18 cellular contexts compared by ENCODE assay signal in the genomic region with DNA sequence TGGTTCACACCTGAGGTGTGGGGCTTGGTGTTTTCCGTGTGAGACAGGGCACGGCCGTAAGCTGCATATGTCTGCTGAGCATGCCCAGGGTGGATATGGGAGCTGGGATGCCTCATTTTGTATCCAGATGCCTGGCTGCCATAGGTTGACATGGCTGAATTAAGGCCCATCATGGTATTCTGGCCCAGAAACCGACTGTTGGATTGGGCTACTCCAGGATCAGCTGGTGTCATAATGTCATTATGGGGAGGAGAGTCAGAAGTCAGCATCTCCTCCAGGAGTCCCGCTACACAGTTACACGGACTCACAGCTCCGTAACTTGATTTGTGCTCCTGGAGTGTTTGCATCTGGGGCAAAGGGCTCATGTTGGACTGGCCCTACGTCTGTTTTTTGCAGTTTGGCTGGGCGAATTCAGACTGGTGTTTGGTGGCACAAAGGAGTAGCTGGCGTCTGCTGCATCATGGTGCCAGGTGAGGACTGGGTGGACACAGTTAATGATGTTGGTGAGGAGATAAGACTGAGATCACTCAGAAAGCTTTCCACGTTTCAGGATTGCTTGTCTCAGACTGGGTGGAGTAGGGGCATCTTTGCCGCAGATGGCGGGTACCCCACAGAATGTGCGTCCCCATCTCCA. TPM values are rescaled to one million over a fixed set of nuclear protein-coding genes. Genes with fewer than 3 reads are reported as not detected.
DNase-seq lines count a peak whose midpoint lies in the region; ATAC-seq and TF ChIP-seq lines count a peak whose summit lies in the region.
"Had no signal": no experiment of that assay in that cellular context is flagged by ENCODE, and none has a peak within 500 bp of the region (broad histone marks: within the 10 kb centered on the region; RNA-seq: fewer than 3 reads in every experiment).

No MANE protein-coding gene starts in this region.

- H3K4me1 Mint-ChIP-seq in H9: peaks cover 9 to 11% of the 10 kb centered on the region in 2 experiments
- peaks cover 3% of the 10 kb centered on the region for H3K4me1 Mint-ChIP-seq in endodermal cell
- H3K4me1 Mint-ChIP-seq in neural progenitor cell: peaks cover 13% of the 10 kb centered on the region
- peaks cover 12 to 20% (median 19%) of the 10 kb centered on the region in 3 donors for H3K4me1 Mint-ChIP-seq in T-cell

- TF ChIP-seq CTCF in H9 (conservative IDR thresholded peaks at IDR 0.05) (no peak), endodermal cell (conservative IDR thresholded peaks at IDR 0.05) (no peak), neural progenitor cell (IDR thresholded peaks at IDR 0.05) (no peak)

- H3K79me1 ChIP-seq in H9 (ENCODE audit: insufficient read depth, low read depth, low read length, poor library complexity, severe bottlenecking): no peaks in the 10 kb centered on the region

- H3K4ac ChIP-seq in H9 (ENCODE audit: low read depth, low read length): no peak overlapping the region

- no peak overlapping the region for H3K27ac ChIP-seq in H9 (ENCODE audit: insufficient read length, low read depth, low read length)
- H3K27ac ChIP-seq in endodermal cell (ENCODE audit: low read depth, low read length): no peak overlapping the region
- H3K27ac ChIP-seq in neural progenitor cell: no peak overlapping the region
- H3K27ac ChIP-seq: lower lobe of right lung had no signal

- H3K56ac ChIP-seq in H9 (ENCODE audit: insufficient read length, low read depth, low read length): no peak overlapping the region

- H3K18ac ChIP-seq in H9 (ENCODE audit: insufficient read length, low read depth, low read length): no peak overlapping the region

- no peak overlapping the region for H4K91ac ChIP-seq in H9 (ENCODE audit: insufficient read length, low read depth, low read length)

- H2BK15ac ChIP-seq in H9 (ENCODE audit: low read depth, low read length): no peak overlapping the region

- no peak overlapping the region for H2BK5ac ChIP-seq in H9 (ENCODE audit: insufficient read length, low read length)

- no peak overlapping the region for H3K23ac ChIP-seq in H9 (ENCODE audit: insufficient read length, low read depth, low read length)

- no peak overlapping the region for H3K14ac ChIP-seq in H9 (ENCODE audit: insufficient read depth, low read length)

- POLR2A ChIA-PET in T-cell (lab: Charles Lee): no interaction called here

- peaks cover 4% of the 10 kb centered on the region for H3K23me2 ChIP-seq in H9 (ENCODE audit: insufficient read length, low read depth, low read length, poor library complexity, severe bottlenecking)

- H2BK120ac ChIP-seq in H9 (ENCODE audit: low read depth, low read length, poor library complexity, severe bottlenecking): no peak overlapping the region

- peaks cover 24% of the 10 kb centered on the region for H3F3A ChIP-seq in neural progenitor cell (ENCODE audit: low read depth)

- no peak overlapping the region for H3K4me2 ChIP-seq in H9 (ENCODE audit: insufficient read depth, insufficient read length, low read length)
- H3K4me2 ChIP-seq in neural progenitor cell: no peak overlapping the region

- peaks cover 18% of the 10 kb centered on the region for H3K27me3 ChIP-seq in H9 (ENCODE audit: insufficient read depth, low read length)
- H3K27me3 ChIP-seq in endodermal cell (ENCODE audit: control insufficient read depth, insufficient read depth, low read length, poor library complexity, severe bottlenecking): peaks cover 18% of the 10 kb centered on the region
- H3K27me3 ChIP-seq in neural progenitor cell: peaks cover 39% of the 10 kb centered on the region

- no peak overlapping the region for H2BK20ac ChIP-seq in H9 (ENCODE audit: low read depth, low read length, poor library complexity, severe bottlenecking)

- H3K27me3 Mint-ChIP-seq in H9 (ENCODE audit: low read depth): peaks cover 34% of the 10 kb centered on the region
- H3K27me3 Mint-ChIP-seq in endodermal cell (ENCODE audit: insufficient read depth): peaks cover 34% of the 10 kb centered on the region
- H3K27me3 Mint-ChIP-seq in neural progenitor cell (ENCODE audit: insufficient read depth, low read depth): peaks cover 31% of the 10 kb centered on the region
- peaks cover 27 to 34% of the 10 kb centered on the region in 2 donors for H3K27me3 Mint-ChIP-seq in T-cell

- H2AFZ ChIP-seq in H9 (ENCODE audit: low read length) (no peak overlapping the region), neural progenitor cell (replicated peaks) (no peak overlapping the region)

- no CpG with 5 or more reads among the region's 14 CpGs for WGBS in H9 (ENCODE audit: extremely low coverage, insufficient read length, low lambda C conversion rate)
- 60 to 71% methylated on average over 11 to 14 of the region's 14 CpGs for WGBS in endodermal cell (ENCODE audit: insufficient coverage in 1 of 2, insufficient read length in 1 of 2), 2 experiments

- H3K9ac ChIP-seq in H9 (ENCODE audit: extremely low read depth, insufficient read length, low read length): no peak overlapping the region
- H3K9ac ChIP-seq in endodermal cell (ENCODE audit: extremely low read depth, low read length, poor library complexity, severe bottlenecking): no peak overlapping the region
- H3K9ac ChIP-seq in neural progenitor cell: no peak overlapping the region

- no peak overlapping the region for H3T11ph ChIP-seq in H9 (ENCODE audit: low read length)

- DNase-seq in activated CD8-positive, alpha-beta memory T cell treated with anti-CD3 and anti-CD28 coated beads, Interleukin-2, amount 50 U/mL, for 48 hours: peak; percentile 42
- no peak for DNase-seq in activated CD8-positive, alpha-beta memory T cell treated with anti-CD3 and anti-CD28 coated beads, Interleukin-2, amount 50 U/mL, for 4 hours
- DNase-seq in H9: no peak
- peak; percentile 44 for DNase-seq in endodermal cell
- DNase-seq in neural progenitor cell (ENCODE audit: low spot score): no peak
- DNase-seq in T-cell: no peak
- no peak for DNase-seq in NCI-H1436 (lab: John Stamatoyannopoulos, UW)
- DNase-seq: ACHN; activated CD4-positive, alpha-beta T cell treated with anti-CD3 and anti-CD28 coated beads for 48 hours; activated T-cell treated with anti-CD3 and anti-CD28 coated beads, Interleukin-2, amount 50 U/mL, for 4 hours; CD4-positive, CD25-positive, alpha-beta regulatory T cell; immature natural killer cell; lower lobe of right lung; NCI-H524 had no signal

- H4K20me1 ChIP-seq in H9 (ENCODE audit: control insufficient read depth, insufficient read depth, insufficient read length): no peaks in the 10 kb centered on the region
- peaks cover 8% of the 10 kb centered on the region for H4K20me1 ChIP-seq in neural progenitor cell (ENCODE audit: low read depth)

- no peak overlapping the region for H4K5ac ChIP-seq in H9 (ENCODE audit: insufficient read length, low read depth, low read length)

- ATAC-seq in T-cell (replicated peaks in 1 of 4): no peak
- no peak for ATAC-seq in GM18861 (IDR thresholded peaks at IDR 0.05; ENCODE audit: unreplicated experiment)
- ATAC-seq: activated T-cell treated with anti-CD3 and anti-CD28 coated beads, Interleukin-2, amount 50 U/mL, for 4 hours; esophagus mucosa had no signal

- H3K4me3 Mint-ChIP-seq in H9 (peak overlapping the region; percentile 26 to 83; a peak in 4 of 5 replicates), endodermal cell (peak overlapping the region; percentile 44), neural progenitor cell (peak overlapping the region; percentile 78), T-cell (peak overlapping the region in 1 of 3 donors; percentile 60)

- H3K79me2 ChIP-seq in H9 (ENCODE audit: insufficient read depth, low read length): no peaks in the 10 kb centered on the region
- no peaks in the 10 kb centered on the region for H3K79me2 ChIP-seq in neural progenitor cell (ENCODE audit: low read depth)

- CTCF ChIA-PET in T-cell (lab: Charles Lee): interaction anchor here in 1 of 2 donors (0.6 kb wide), 1 partner anchor 64 kb away, joined by 3 read pairs; no protein-coding TSS in a partner anchor

- no peak overlapping the region for H3K27ac Mint-ChIP-seq in H9
- H3K27ac Mint-ChIP-seq in endodermal cell: no peak overlapping the region
- H3K27ac Mint-ChIP-seq in neural progenitor cell: no peak overlapping the region
- H3K27ac Mint-ChIP-seq in T-cell: peak overlapping the region in 1 of 2 donors; percentile 5
- H3K27ac Mint-ChIP-seq: immature natural killer cell had no signal

- no peak overlapping the region for H3K4me3 ChIP-seq in endodermal cell (ENCODE audit: low read length)
- H3K4me3 ChIP-seq in neural progenitor cell: no peak overlapping the region
- H3K4me3 ChIP-seq: lower lobe of right lung had no signal

- H3K9me3 ChIP-seq in H9 (ENCODE audit: control insufficient read depth, low read depth, low read length): no peaks in the 10 kb centered on the region
- H3K9me3 ChIP-seq in endodermal cell (ENCODE audit: control insufficient read depth, low read length): no peaks in the 10 kb centered on the region
- H3K9me3 ChIP-seq in neural progenitor cell (ENCODE audit: low read depth): no peaks in the 10 kb centered on the region
- H3K9me3 ChIP-seq: lower lobe of right lung had no signal

- H3K4me1 ChIP-seq in H9 (ENCODE audit: insufficient read depth, low read length): no peaks in the 10 kb centered on the region; the same call in 1 of the 2 replicates
- no peaks in the 10 kb centered on the region for H3K4me1 ChIP-seq in endodermal cell (ENCODE audit: control insufficient read depth, insufficient read depth, low read length)
- H3K4me1 ChIP-seq in neural progenitor cell: no peaks in the 10 kb centered on the region
- H3K4me1 ChIP-seq: lower lobe of right lung had no signal

- H3K9me3 Mint-ChIP-seq in H9 (peaks cover 0 to 6% of the 10 kb centered on the region in 2 experiments; a peak in 4 of 5 replicates), endodermal cell (no peaks in the 10 kb centered on the region), neural progenitor cell (peaks cover 2% of the 10 kb centered on the region), T-cell (no peaks in the 10 kb centered on the region)
- H3K9me3 Mint-ChIP-seq: activated T-cell treated with anti-CD3 and anti-CD28 coated beads, Interleukin-2, amount 50 U/mL, for 4 hours had no signal

- H3K36me3 Mint-ChIP-seq in H9 (ENCODE audit: insufficient read depth in 1 of 3, low read depth in 3 of 3) (0 out of 7 replicates have a peak, but pooled peaks cover 0 to 1% (median 0%) of the 10 kb centered on the region in 3 experiments), endodermal cell (ENCODE audit: low read depth) (no peaks in the 10 kb centered on the region), neural progenitor cell (no peaks in the 10 kb centered on the region), T-cell (no peaks in the 10 kb centered on the region)
- H3K36me3 Mint-ChIP-seq: CD4-positive, CD25-positive, alpha-beta regulatory T cell had no signal

- H2BK12ac ChIP-seq in H9 (ENCODE audit: insufficient read length, low read depth, low read length): no peak overlapping the region

- no peak overlapping the region for H2AK5ac ChIP-seq in H9 (ENCODE audit: insufficient read length, low read length)

- no peak overlapping the region for H4K8ac ChIP-seq in H9 (replicated peaks; ENCODE audit: insufficient read length, low read depth, low read length)

- H3K36me3 ChIP-seq in endodermal cell (ENCODE audit: control insufficient read depth, insufficient read depth, low read length) (no peaks in the 10 kb centered on the region), neural progenitor cell (no peaks in the 10 kb centered on the region)
- H3K36me3 ChIP-seq: lower lobe of right lung had no signal

RNA-seq across cellular contexts. Expression of a gene that starts 31.4 kb away (rescaled TPM):
- not detected in 2 replicates for total RNA-seq in H9 (2021)
- not detected for total RNA-seq in endodermal cell
- polyA plus RNA-seq in endodermal cell (2013, experiment 1 of 2): not detected
- polyA plus RNA-seq in endodermal cell (2013, experiment 2 of 2): not detected
- total RNA-seq in neural progenitor cell (ENCODE audit: low replicate concordance): not detected in 2 replicates
- total RNA-seq in T-cell: not detected
- total RNA-seq: activated T-cell treated with anti-CD3 and anti-CD28 coated beads, Interleukin-2, amount 50 U/mL, for 4 hours; bronchial epithelial cell; CD4-positive, CD25-positive, alpha-beta regulatory T cell; dermis microvascular lymphatic vessel endothelial cell; esophagus mucosa; lower lobe of right lung had no signal
- polyA plus RNA-seq: CD4-positive, CD25-positive, alpha-beta regulatory T cell; immature natural killer cell had no signal

RNA-seq across cellular contexts. Expression of a gene that starts 47.8 kb away (rescaled TPM):
- total RNA-seq in H9 (2021) (not detected in 2 replicates), endodermal cell (not detected), neural progenitor cell (ENCODE audit: low replicate concordance) (not detected in 2 replicates), T-cell (not detected)
- polyA plus RNA-seq in endodermal cell (2013, experiment 1 of 2): not detected
- not detected for polyA plus RNA-seq in endodermal cell (2013, experiment 2 of 2)
- total RNA-seq: activated T-cell treated with anti-CD3 and anti-CD28 coated beads, Interleukin-2, amount 50 U/mL, for 4 hours; bronchial epithelial cell; CD4-positive, CD25-positive, alpha-beta regulatory T cell; dermis microvascular lymphatic vessel endothelial cell; esophagus mucosa; lower lobe of right lung had no signal
- polyA plus RNA-seq: CD4-positive, CD25-positive, alpha-beta regulatory T cell; immature natural killer cell had no signal

RNA-seq across cellular contexts. Expression of a gene that starts 59.5 kb away (rescaled TPM):
- total RNA-seq in H9 (2021): 0.88 and 0.96 TPM in 2 replicates
- total RNA-seq in endodermal cell: not detected
- 0.18 TPM for polyA plus RNA-seq in endodermal cell (2013, experiment 1 of 2)
- not detected for polyA plus RNA-seq in endodermal cell (2013, experiment 2 of 2)
- 0.24 and 0.56 TPM in 2 replicates for total RNA-seq in neural progenitor cell (ENCODE audit: low replicate concordance)
- under 1 TPM in 3 of 5 donors, not detected in 2; 0.41 to 0.95 (median 0.66) TPM for total RNA-seq in T-cell
- total RNA-seq: bronchial epithelial cell; CD4-positive, CD25-positive, alpha-beta regulatory T cell had no signal
- polyA plus RNA-seq: CD4-positive, CD25-positive, alpha-beta regulatory T cell; immature natural killer cell had no signal

Comparison
In these comparisons a context has a peak if more than half of its experiments do, and no peak if none do; other contexts are left out.
1. DNase-seq: peak in activated CD8-positive, alpha-beta memory T cell treated with anti-CD3 and anti-CD28 coated beads, Interleukin-2, amount 50 U/mL, for 48 hours (single experiment) and endodermal cell (single experiment); none in activated CD8-positive, alpha-beta memory T cell treated with anti-CD3 and anti-CD28 coated beads, Interleukin-2, amount 50 U/mL, for 4 hours (single experiment), H9 (single experiment), neural progenitor cell (single experiment), T-cell (0 of 34) and NCI-H1436 (single experiment).